8 cellular contexts compared by ENCODE assay signal in genomic region chrX:3712870-3713224, GRCh38. TPM values are rescaled to one million over a fixed set of nuclear protein-coding genes. Genes with fewer than 3 reads are reported as not detected.
DNase-seq lines count a peak whose midpoint lies in the region; ATAC-seq and TF ChIP-seq lines count a peak whose summit lies in the region.

No MANE protein-coding gene starts in this region.

- no peak overlapping the region for H3K56ac ChIP-seq in IMR-90 (ENCODE audit: extremely low read depth, insufficient read depth, low read length)

- dilution Hi-C loops in IMR-90 (cut with HindIII; ENCODE audit: low sequenced_read_pairs, unreplicated experiment): no loop called here

- BruUV-seq in IMR-90 (replicated peaks; lab: Mats Ljungman, UMichigan): no TSS peak

- no peak overlapping the region for H3K23ac ChIP-seq in IMR-90 (ENCODE audit: low read depth, low read length)

- no peaks in the 10 kb centered on the region for H3K9me3 ChIP-seq in ES-I3 (ENCODE audit: control insufficient read depth, insufficient read depth, low read length)
- no peaks in the 10 kb centered on the region for H3K9me3 ChIP-seq in IMR-90 (ENCODE audit: control insufficient read depth, insufficient read depth, low read length)
- no peaks in the 10 kb centered on the region for H3K9me3 ChIP-seq in muscle layer of colon (ENCODE audit: low read length)

- no peaks in the 10 kb centered on the region for H3K9me1 ChIP-seq in IMR-90 (ENCODE audit: insufficient read depth, low read length)

- no peak overlapping the region for H3K18ac ChIP-seq in IMR-90 (ENCODE audit: low read depth, low read length)

- H3K4me1 ChIP-seq in ES-I3 (ENCODE audit: insufficient read depth, low read length) (no peaks in the 10 kb centered on the region), IMR-90 (ENCODE audit: control insufficient read depth, insufficient read depth, low read length) (no peaks in the 10 kb centered on the region), muscle layer of colon (ENCODE audit: insufficient read depth, low read length) (no peaks in the 10 kb centered on the region)

- intact Hi-C loops in IMR-90 (cut with micrococcal nuclease): loop anchor here (2.0 kb wide), 1 partner anchor 62 kb away; no protein-coding TSS in a partner anchor

- no peak for DNase-seq in IMR-90
- DNase-seq in caudate nucleus (lab: John Stamatoyannopoulos, UW): no peak
- no peak for DNase-seq in medulla oblongata (ENCODE audit: extremely low spot score)
- no peak for DNase-seq in DMS 273 treated with DMSO at 0.1 percent for 48 hours (lab: John Stamatoyannopoulos, UW)
- DNase-seq in foreskin melanocyte: no peak

- no peaks in the 10 kb centered on the region for H3K27me3 ChIP-seq in IMR-90 (ENCODE audit: control insufficient read depth, insufficient read depth, low read length)
- no peaks in the 10 kb centered on the region for H3K27me3 ChIP-seq in muscle layer of colon (ENCODE audit: control insufficient read depth in 1 of 2, insufficient read depth in 2 of 2, low read length in 2 of 2)

- H3K79me1 ChIP-seq in IMR-90 (ENCODE audit: low read depth in 1 of 2, low read length in 2 of 2): peaks cover 0 to 13% of the 10 kb centered on the region in 2 experiments; a peak in 1 of 4 replicates

- H4K5ac ChIP-seq in IMR-90 (ENCODE audit: low read depth, low read length): no peak overlapping the region

- peak overlapping the region; percentile 86 for H2AFZ ChIP-seq in IMR-90 (replicated peaks; ENCODE audit: low read length, poor library complexity)

- no peak for TF ChIP-seq POLR2A in IMR-90 (IDR thresholded peaks at IDR 0.05; ENCODE audit: low read depth, low read length)

- no peak overlapping the region for H2AK5ac ChIP-seq in IMR-90 (ENCODE audit: low read depth, low read length)

- H3K4me2 ChIP-seq in IMR-90 (ENCODE audit: low read depth, low read length): peak overlapping the region; percentile 90

- H4K91ac ChIP-seq in IMR-90 (ENCODE audit: insufficient read depth, low read depth, low read length): no peak overlapping the region

- CTCF ChIA-PET in IMR-90 (lab: Yijun Ruan, JAX): no interaction called here

- H2BK5ac ChIP-seq in IMR-90 (ENCODE audit: low read depth, low read length, poor library complexity, severe bottlenecking): no peak overlapping the region

- H3K27ac ChIP-seq in IMR-90 (ENCODE audit: insufficient read depth, low read length) (peak overlapping the region; percentile 44; the same call in 1 of the 2 replicates), caudate nucleus (ENCODE audit: low read depth, low read length) (peak overlapping the region; percentile 52), muscle layer of colon (ENCODE audit: low read depth, low read length) (peak overlapping the region; percentile 32)

- ATAC-seq in GM21526 (IDR thresholded peaks at IDR 0.05; ENCODE audit: low FRiP score, unreplicated experiment) (peak; percentile 30), IMR-90 (ENCODE audit: low read depth) (peak; percentile 16; the same call in 1 of the 2 replicates)

- H3K4me3 ChIP-seq in IMR-90 (ENCODE audit: insufficient read depth, low read depth, low read length) (peak overlapping the region; percentile 90), muscle layer of colon (ENCODE audit: low read depth in 1 of 2, low read length in 2 of 2) (peak overlapping the region; percentile 8 to 38)

- H3K14ac ChIP-seq in IMR-90 (replicated peaks; ENCODE audit: low read depth, low read length): no peak overlapping the region; the same call in 1 of the 2 replicates

- no peak overlapping the region for H3K4ac ChIP-seq in IMR-90 (ENCODE audit: low read depth, low read length)

- no peak for TF ChIP-seq CTCF in IMR-90 (conservative IDR thresholded peaks at IDR 0.05; ENCODE audit: low read depth, low read length)

- H4K20me1 ChIP-seq in IMR-90 (ENCODE audit: insufficient read depth, low read length): no peaks in the 10 kb centered on the region

- TF ChIP-seq RAD21 in IMR-90 (IDR thresholded peaks at IDR 0.05; ENCODE audit: low read length): no peak

- H2BK20ac ChIP-seq in IMR-90 (ENCODE audit: low read depth, low read length): no peak overlapping the region

- no peak overlapping the region for H2BK15ac ChIP-seq in IMR-90 (ENCODE audit: low read depth, low read length)

- H4K8ac ChIP-seq in IMR-90 (ENCODE audit: low read depth in 2 of 2, low read length in 2 of 2): no peak overlapping the region; a peak in 1 of 4 replicates

- H3K36me3 ChIP-seq in ES-I3 (ENCODE audit: insufficient read depth, low read length): no peaks in the 10 kb centered on the region; the same call in 1 of the 2 replicates
- no peaks in the 10 kb centered on the region for H3K36me3 ChIP-seq in IMR-90 (ENCODE audit: control insufficient read depth, insufficient read depth, low read length)
- H3K36me3 ChIP-seq in muscle layer of colon (ENCODE audit: insufficient read depth, low read length): no peaks in the 10 kb centered on the region

- WGBS in IMR-90 (ENCODE audit: extremely low coverage in 2 of 2, insufficient read length in 1 of 2), 2 experiments: no CpG with 5 or more reads among the region's 38 CpGs

- in situ Hi-C loops in IMR-90 (cut with MboI; ENCODE audit: low sequenced_read_pairs): no loop called here

- H3K9ac ChIP-seq in ES-I3 (ENCODE audit: low read depth, low read length) (peak overlapping the region; percentile 67), IMR-90 (ENCODE audit: low read depth, low read length) (peak overlapping the region; percentile 65), muscle layer of colon (ENCODE audit: low read length) (no peak overlapping the region)

- H2BK120ac ChIP-seq in IMR-90 (ENCODE audit: low read depth, low read length): no peak overlapping the region

- peak overlapping the region; percentile 67 for H2AK9ac ChIP-seq in IMR-90 (replicated peaks; ENCODE audit: low read depth, low read length, poor library complexity)

- POLR2A ChIA-PET in IMR-90 (lab: Charles Lee; ENCODE audit: unreplicated experiment): no interaction called here

TF ChIP-seq in IMR-90, 13 proteins besides CTCF, POLR2A, EP300 and RAD21:
- TF ChIP-seq RFX5 (IDR thresholded peaks at IDR 0.05; ENCODE audit: low read depth, low read length) (no peak), MAFK (IDR thresholded peaks at IDR 0.05; ENCODE audit: low read depth, low read length) (no peak), MXI1 (IDR thresholded peaks at IDR 0.05; ENCODE audit: borderline replicate concordance, low read depth, low read length) (no peak), CEBPB (IDR thresholded peaks at IDR 0.05; ENCODE audit: low read depth, low read length) (no peak), MAZ (IDR thresholded peaks at IDR 0.05; ENCODE audit: borderline replicate concordance, low read depth, low read length) (no peak), NFE2L2 (IDR thresholded peaks at IDR 0.05; ENCODE audit: low read depth, low read length) (no peak), SMC3 (IDR thresholded peaks at IDR 0.05; ENCODE audit: low read depth, low read length) (no peak)
- TF ChIP-seq, protein P1, sequence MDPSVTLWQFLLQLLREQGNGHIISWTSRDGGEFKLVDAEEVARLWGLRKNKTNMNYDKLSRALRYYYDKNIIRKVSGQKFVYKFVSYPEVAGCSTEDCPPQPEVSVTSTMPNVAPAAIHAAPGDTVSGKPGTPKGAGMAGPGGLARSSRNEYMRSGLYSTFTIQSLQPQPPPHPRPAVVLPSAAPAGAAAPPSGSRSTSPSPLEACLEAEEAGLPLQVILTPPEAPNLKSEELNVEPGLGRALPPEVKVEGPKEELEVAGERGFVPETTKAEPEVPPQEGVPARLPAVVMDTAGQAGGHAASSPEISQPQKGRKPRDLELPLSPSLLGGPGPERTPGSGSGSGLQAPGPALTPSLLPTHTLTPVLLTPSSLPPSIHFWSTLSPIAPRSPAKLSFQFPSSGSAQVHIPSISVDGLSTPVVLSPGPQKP (IDR thresholded peaks at IDR 0.05; ENCODE audit: borderline replicate concordance, low read depth, low read length): no peak
- TF ChIP-seq, protein P2, sequence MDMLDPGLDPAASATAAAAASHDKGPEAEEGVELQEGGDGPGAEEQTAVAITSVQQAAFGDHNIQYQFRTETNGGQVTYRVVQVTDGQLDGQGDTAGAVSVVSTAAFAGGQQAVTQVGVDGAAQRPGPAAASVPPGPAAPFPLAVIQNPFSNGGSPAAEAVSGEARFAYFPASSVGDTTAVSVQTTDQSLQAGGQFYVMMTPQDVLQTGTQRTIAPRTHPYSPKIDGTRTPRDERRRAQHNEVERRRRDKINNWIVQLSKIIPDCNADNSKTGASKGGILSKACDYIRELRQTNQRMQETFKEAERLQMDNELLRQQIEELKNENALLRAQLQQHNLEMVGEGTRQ (IDR thresholded peaks at IDR 0.05; ENCODE audit: low read depth, low read length): no peak

RNA-seq across cellular contexts. Expression of gene PRKX, which starts 0.6 kb away (rescaled TPM):
- 13.1 and 14.9 TPM in 2 replicates for total RNA-seq in IMR-90 (2012; rRNA removed)
- polyA plus RNA-seq in IMR-90 (2012; rRNA removed): 5.8 and 7.2 TPM in 2 replicates
- 2.9 and 4.5 TPM in 2 replicates for polyA plus RNA-seq in IMR-90 (2012; cell fraction: cytosol; rRNA removed)
- polyA plus RNA-seq in IMR-90 (2012; cell fraction: nucleus; rRNA removed; ENCODE audit: low replicate concordance): 3.4 and 8.9 TPM in 2 replicates
